In the genomic region with DNA sequence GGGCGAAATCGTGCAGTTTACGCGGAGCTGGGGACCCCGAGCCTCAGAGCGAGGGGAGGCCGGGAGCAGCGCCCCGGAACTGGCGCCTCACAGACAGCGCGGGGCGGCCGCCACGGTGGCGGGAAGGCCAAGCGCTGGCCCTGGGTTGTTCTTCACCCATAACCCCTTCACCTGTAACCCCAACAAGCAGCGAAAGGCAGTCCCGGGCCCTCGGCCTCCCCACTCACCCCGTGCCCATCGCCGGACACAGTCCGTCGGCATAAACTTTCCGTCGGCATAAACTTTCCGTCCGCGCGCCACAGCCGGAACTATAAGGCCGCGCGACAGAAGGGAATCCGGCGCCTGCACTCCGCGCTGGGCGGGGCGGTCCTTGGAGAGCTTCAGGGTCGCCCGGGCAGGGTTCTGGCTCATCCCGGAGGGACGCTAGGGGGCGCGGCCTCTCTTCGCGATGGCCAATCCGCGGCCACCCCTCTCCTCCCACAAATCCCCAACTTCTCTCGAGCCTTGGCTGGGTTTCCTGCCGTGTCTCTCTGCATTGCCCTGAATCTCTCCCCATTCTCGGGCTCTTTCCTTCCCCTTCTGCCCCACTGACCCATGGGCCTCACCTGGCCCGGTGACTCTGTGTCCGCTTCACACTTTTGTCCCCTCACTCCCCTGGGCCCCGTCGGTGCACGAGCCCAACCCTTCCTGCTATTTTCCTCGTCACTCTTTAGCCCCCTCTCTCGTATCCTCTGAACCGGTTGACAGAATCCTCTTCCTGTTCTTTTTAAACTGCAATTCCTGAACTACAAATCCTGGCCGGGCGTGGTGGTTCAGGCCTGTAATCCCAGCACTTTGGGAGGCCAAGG, we compare ENCODE assay signal across 8 cellular contexts. TPM values are rescaled to one million over a fixed set of nuclear protein-coding genes. Genes with fewer than 3 reads are reported as not detected.
DNase-seq lines count a peak whose midpoint lies in the region; ATAC-seq and TF ChIP-seq lines count a peak whose summit lies in the region.

A gene (minus strand): TSS at position 261 of the 848 bp plus-strand sequence. CDS start 3,751 bp downstream, outside the sequence.

- H3K36me3 Mint-ChIP-seq in activated naive CD4-positive, alpha-beta T cell treated with anti-CD3 and anti-CD28 coated beads, Interleukin-2, amount 10 ng/mL, durations not matched to agents 7 days and 5 days = peaks cover 4% of the 10 kb centered on the region

- H3K36me3 ChIP-seq in SK-N-MC (ENCODE audit: insufficient read depth, low read length) (no peaks in the 10 kb centered on the region), gastroesophageal sphincter (no peaks in the 10 kb centered on the region)

- TF ChIP-seq POLR2A in NB4 (IDR thresholded peaks at IDR 0.05; ENCODE audit: extremely low read depth, insufficient read length) = peak; percentile 83
- TF ChIP-seq POLR2A in gastroesophageal sphincter (IDR thresholded peaks at IDR 0.05) = peak; percentile 68 to 79

- peaks cover 37% of the 10 kb centered on the region for H3K4me1 Mint-ChIP-seq in activated naive CD4-positive, alpha-beta T cell treated with anti-CD3 and anti-CD28 coated beads, Interleukin-2, amount 10 ng/mL, durations not matched to agents 7 days and 5 days

- H3K9me3 Mint-ChIP-seq in activated naive CD4-positive, alpha-beta T cell treated with anti-CD3 and anti-CD28 coated beads, Interleukin-2, amount 10 ng/mL, durations not matched to agents 7 days and 5 days = no peaks in the 10 kb centered on the region

- peak; percentile 97 for DNase-seq in GM10248 (ENCODE audit: extremely low spot score)
- peak; percentile 97 for DNase-seq in NB4 (ENCODE audit: low read depth)
- DNase-seq in SK-N-MC (ENCODE audit: low read depth, low spot score) = peak; percentile 66
- DNase-seq in activated naive CD4-positive, alpha-beta T cell treated with anti-CD3 and anti-CD28 coated beads, Interleukin-2, amount 10 ng/mL, durations not matched to agents 7 days and 5 days = peak; percentile 95
- DNase-seq in non-pigmented ciliary epithelial cell (ENCODE audit: low read depth) = peak; percentile 79
- peak; percentile 98 for DNase-seq in superior temporal gyrus (ENCODE audit: extremely low spot score)

- peak within 1 kb of the TSS; percentile 96 for H3K27ac Mint-ChIP-seq in activated naive CD4-positive, alpha-beta T cell treated with anti-CD3 and anti-CD28 coated beads, Interleukin-2, amount 10 ng/mL, durations not matched to agents 7 days and 5 days

- ATAC-seq in HG02571 (IDR thresholded peaks at IDR 0.05; ENCODE audit: unreplicated experiment) (peak; percentile 97), gastroesophageal sphincter (peak; percentile 99)

- POLR2A ChIA-PET in GM10248 (lab: Yijun Ruan, JAX) = interaction anchor here (0.5 to 1.4 kb wide), 5 partner anchors 11 to 260 kb away, joined by 3 to 7 read pairs (median 3); a partner anchor contains a TSS

- H3K9ac ChIP-seq in SK-N-MC (ENCODE audit: insufficient read length) = peak within 1 kb of the TSS; percentile 97

- WGBS in gastroesophageal sphincter (ENCODE audit: low coverage in 1 of 2), 2 donors = 2 to 20% methylated on average over 1 to 10 of the region's 64 CpGs

- peak; percentile 69 for TF ChIP-seq CTCF in GM10248 (IDR thresholded peaks at IDR 0.05; ENCODE audit: control extremely low read depth, extremely low read depth, low read depth, missing control alignments)
- peak; percentile 23 for TF ChIP-seq CTCF in NB4 (IDR thresholded peaks at IDR 0.05; ENCODE audit: low read depth, low read length)
- TF ChIP-seq CTCF in gastroesophageal sphincter (IDR thresholded peaks at IDR 0.05) = peak; percentile 15 to 84 (median 47)

- H3K4me1 ChIP-seq in gastroesophageal sphincter = peaks cover 6 to 37% (median 18%) of the 10 kb centered on the region in 3 donors

- H3K27me3 Mint-ChIP-seq in activated naive CD4-positive, alpha-beta T cell treated with anti-CD3 and anti-CD28 coated beads, Interleukin-2, amount 10 ng/mL, durations not matched to agents 7 days and 5 days = peaks cover 4% of the 10 kb centered on the region

- TF ChIP-seq EP300 in gastroesophageal sphincter (IDR thresholded peaks at IDR 0.05) = no peak

- CTCF ChIA-PET in GM10248 (lab: Yijun Ruan, JAX) = interaction anchor here (0.6 to 2.8 kb wide), 29 partner anchors 8 to 258 kb away, joined by 3 to 13 read pairs (median 3); a partner anchor contains a TSS
- CTCF ChIA-PET in activated naive CD4-positive, alpha-beta T cell treated with anti-CD3 and anti-CD28 coated beads, Interleukin-2, amount 10 ng/mL, durations not matched to agents 7 days and 5 days (lab: Charles Lee) = interaction anchor here (0.8 to 2.3 kb wide), 10 partner anchors 12 to 258 kb away, joined by 3 to 9 read pairs (median 3); a partner anchor contains a TSS

- H3K27me3 ChIP-seq in gastroesophageal sphincter = no peaks in the 10 kb centered on the region

- peak within 1 kb of the TSS; percentile 78 for H3K27ac ChIP-seq in SK-N-MC
- peak within 1 kb of the TSS; percentile 83 to 96 (median 92) for H3K27ac ChIP-seq in gastroesophageal sphincter

- no peaks in the 10 kb centered on the region for H3K9me3 ChIP-seq in SK-N-MC (ENCODE audit: low read depth, low read length)
- no peaks in the 10 kb centered on the region for H3K9me3 ChIP-seq in gastroesophageal sphincter

- peak within 1 kb of the TSS; percentile 88 for H3K4me3 Mint-ChIP-seq in activated naive CD4-positive, alpha-beta T cell treated with anti-CD3 and anti-CD28 coated beads, Interleukin-2, amount 10 ng/mL, durations not matched to agents 7 days and 5 days

- peak within 1 kb of the TSS; percentile 99 for H3K4me3 ChIP-seq in NB4 (ENCODE audit: low read depth, low read length)
- peak within 1 kb of the TSS; percentile 94 for H3K4me3 ChIP-seq in SK-N-MC
- peak within 1 kb of the TSS; percentile 69 to 74 for H3K4me3 ChIP-seq in gastroesophageal sphincter

RNA-seq across cellular contexts. Expression of the gene that starts here (rescaled TPM):
- 10 to 100 TPM; 23.8 to 33.5 (median 28.8) TPM for total RNA-seq in gastroesophageal sphincter

Comparison
In these comparisons a context has a peak if more than half of its experiments do, and no peak if none do; other contexts are left out.
1. Peak in every context shown above with its lines: DNase-seq, ATAC-seq, H3K4me3 ChIP-seq and H3K27ac ChIP-seq.